Comparison of ENCODE assay signal across 17 cellular contexts in the genomic region with DNA sequence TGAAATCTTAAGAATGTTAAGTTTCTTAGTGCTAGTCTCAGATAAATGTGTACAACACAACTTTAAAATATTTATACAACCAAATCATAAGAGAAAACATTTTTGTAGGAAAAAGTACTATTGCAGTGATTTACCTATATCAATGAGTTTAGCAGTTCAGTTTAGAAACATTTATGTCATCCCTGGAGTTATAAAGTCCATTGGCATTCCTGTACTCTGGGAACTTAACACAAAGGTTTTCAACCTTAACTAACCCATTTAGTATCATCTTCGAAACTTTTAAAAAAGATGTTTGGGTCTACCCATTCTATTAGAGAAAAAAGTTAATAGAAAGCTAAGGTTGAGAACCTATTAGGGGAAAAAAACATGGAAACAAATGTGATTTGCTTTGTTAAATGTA. TPM values are rescaled to one million over a fixed set of nuclear protein-coding genes. Genes with fewer than 3 reads are reported as not detected.
DNase-seq lines count a peak whose midpoint lies in the region; ATAC-seq, FAIRE-seq and TF ChIP-seq lines count a peak whose summit lies in the region.
"Had no signal": no experiment of that assay in that cellular context is flagged by ENCODE, and none has a peak within 500 bp of the region (broad histone marks: within the 10 kb centered on the region; RNA-seq: fewer than 3 reads in every experiment).

No MANE protein-coding gene starts in this region.

- CTCF ChIA-PET in A549 (lab: Yijun Ruan, JAX), result interaction anchor here (1.2 kb wide), 1 partner anchor 47 kb away, joined by 3 read pairs; no protein-coding TSS in a partner anchor
- CTCF ChIA-PET in GM12878 (lab: Yijun Ruan, JAX), result interaction anchor here (0.7 to 3.8 kb wide), 4 partner anchors 11 to 196 kb away, joined by 3 to 39 read pairs (median 8); partner anchors contain the start of gene AFTPH

- TF ChIP-seq CTCF in A549 (IDR thresholded peaks at IDR 0.05), result no peak
- TF ChIP-seq CTCF in D721Med (IDR thresholded peaks at IDR 0.05; ENCODE audit: insufficient read depth, missing control alignments), result no peak
- TF ChIP-seq CTCF in OCI-LY3 (IDR thresholded peaks at IDR 0.05; ENCODE audit: low read depth, low read length), result no peak
- TF ChIP-seq CTCF in GM12878 (IDR thresholded peaks at IDR 0.05 in 2 of 3, conservative IDR thresholded peaks at IDR 0.05 in 1 of 3; ENCODE audit: control insufficient read depth in 2 of 3, extremely low read depth in 1 of 3, insufficient read depth in 1 of 3, low read depth in 3 of 3, low read length in 3 of 3), result no peak

- H3K79me2 ChIP-seq in OCI-LY3 (ENCODE audit: low read length), result peaks cover 100% of the 10 kb centered on the region
- H3K79me2 ChIP-seq in GM12878 (ENCODE audit: control insufficient read depth, insufficient read depth, low read length), result peaks cover 99% of the 10 kb centered on the region

- no peaks in the 10 kb centered on the region for H3K27me3 ChIP-seq in OCI-LY3 (ENCODE audit: low read depth, low read length)
- no peaks in the 10 kb centered on the region for H3K27me3 ChIP-seq in GM12878 (replicated peaks in 1 of 2; ENCODE audit: control insufficient read depth in 2 of 2, insufficient read depth in 2 of 2, low read length in 1 of 2)
- H3K27me3 ChIP-seq: BLaER1 had no signal

- H3K36me3 Mint-ChIP-seq in stimulated activated memory B cell treated with anti-CD40 and anti-IgM and Interleukin-4, amounts not matched to agents 10 μg/mL and 1 μg/mL and 100 μg/mL, for 72 hours, result peaks cover 17% of the 10 kb centered on the region

- POLR2A ChIA-PET in A549 (lab: Yijun Ruan, JAX), result no interaction called here
- POLR2A ChIA-PET in GM12878 (lab: Charles Lee), result interaction anchor here (0.6 to 1.1 kb wide), 3 partner anchors 52 to 393 kb away, joined by 3 to 7 read pairs (median 4); no protein-coding TSS in a partner anchor

- no TSS peak for BruUV-seq in GM12878 (replicated peaks; lab: Mats Ljungman, UMichigan)

- H3K4me3 ChIP-seq in A549 (no peak overlapping the region), OCI-LY3 (ENCODE audit: low read length) (no peak overlapping the region), GM12878 (peak overlapping the region; percentile 18; the same call in 1 of the 2 replicates)
- H3K4me3 ChIP-seq: BLaER1, GM23338 had no signal

- H3K27ac ChIP-seq in A549 (no peak overlapping the region), OCI-LY3 (ENCODE audit: low read length) (no peak overlapping the region), GM12878 (ENCODE audit: control insufficient read depth, insufficient read depth) (peak overlapping the region; percentile 7)
- H3K27ac ChIP-seq: BLaER1 had no signal

- H3K4me3 Mint-ChIP-seq in stimulated activated memory B cell treated with anti-CD40 and anti-IgM and Interleukin-4, amounts not matched to agents 10 μg/mL and 1 μg/mL and 100 μg/mL, for 72 hours, result no peak overlapping the region
- H3K4me3 Mint-ChIP-seq: GM23338, HFFc6 had no signal

- H3K9me3 ChIP-seq in A549 (no peaks in the 10 kb centered on the region), OCI-LY3 (ENCODE audit: insufficient read depth, low read length) (no peaks in the 10 kb centered on the region), GM12878 (replicated peaks; ENCODE audit: control insufficient read depth, insufficient read depth, low read length) (no peaks in the 10 kb centered on the region; the same call in 2 of the 3 replicates)
- H3K9me3 ChIP-seq: BLaER1 had no signal

- in situ Hi-C loops in GM12878 (cut with MboI), result no loop called here

- 92% methylated on average over 1 of the region's 1 CpG for WGBS in A549 (ENCODE audit: missing lambda C conversion rate)
- 88% methylated on average over 1 of the region's 1 CpG for WGBS in GM12878 (ENCODE audit: insufficient coverage, insufficient replicate concordance, low lambda C conversion rate, missing lambda C conversion rate)

- no peaks in the 10 kb centered on the region for H3K9me3 Mint-ChIP-seq in stimulated activated memory B cell treated with anti-CD40 and anti-IgM and Interleukin-4, amounts not matched to agents 10 μg/mL and 1 μg/mL and 100 μg/mL, for 72 hours
- H3K9me3 Mint-ChIP-seq: CD14-positive monocyte; CD4-positive, alpha-beta memory T cell; GM23338; HFFc6 had no signal

- TF ChIP-seq RAD21 in A549 (conservative IDR thresholded peaks at IDR 0.05 in 1 of 2, IDR thresholded peaks at IDR 0.05 in 1 of 2) (no peak), GM12878 (IDR thresholded peaks at IDR 0.05; ENCODE audit: insufficient read depth, low read depth, low read length) (no peak)

- intact Hi-C loops in GM12878 (cut with micrococcal nuclease; ENCODE audit: unreplicated experiment), result no loop called here

- SMC1A ChIA-PET in GM12878 (lab: Charles Lee; ENCODE audit: uncharacterized antibody, unreplicated experiment), result interaction anchor here (0.7 to 3.7 kb wide), 3 partner anchors 11 to 67 kb away, joined by 3 to 29 read pairs (median 5); partner anchors contain the start of gene AFTPH

- H3K4me1 ChIP-seq in A549 (peaks cover 50% of the 10 kb centered on the region), OCI-LY3 (ENCODE audit: low read length) (peaks cover 68% of the 10 kb centered on the region), GM12878 (ENCODE audit: control insufficient read depth, insufficient read depth, low read length) (peaks cover 46% of the 10 kb centered on the region)

- H3K9ac ChIP-seq in OCI-LY3 (ENCODE audit: low read length), result no peak overlapping the region
- H3K9ac ChIP-seq in GM12878 (ENCODE audit: control insufficient read depth, insufficient read depth, low read length), result no peak overlapping the region
- H3K9ac ChIP-seq: BLaER1 had no signal

- no peak overlapping the region for H3K27ac Mint-ChIP-seq in stimulated activated memory B cell treated with anti-CD40 and anti-IgM and Interleukin-4, amounts not matched to agents 10 μg/mL and 1 μg/mL and 100 μg/mL, for 72 hours
- H3K27ac Mint-ChIP-seq: GM23338, HFFc6 had no signal

- H3K36me3 ChIP-seq in OCI-LY3 (replicated peaks; ENCODE audit: low read depth, low read length) (peaks cover 6% of the 10 kb centered on the region), GM12878 (ENCODE audit: control insufficient read depth in 2 of 2, insufficient read depth in 2 of 2, low read length in 1 of 2) (peaks cover 0 to 5% of the 10 kb centered on the region in 2 experiments; a peak in 1 of 4 replicates)
- H3K36me3 ChIP-seq: BLaER1 had no signal

- peaks cover 91% of the 10 kb centered on the region for H4K20me1 ChIP-seq in OCI-LY3 (ENCODE audit: insufficient read depth, low read length)
- H4K20me1 ChIP-seq in GM12878 (ENCODE audit: control insufficient read depth, insufficient read depth), result no peaks in the 10 kb centered on the region

- H2AFZ ChIP-seq in OCI-LY3 (ENCODE audit: low read depth, low read length), result no peak overlapping the region
- H2AFZ ChIP-seq in GM12878 (ENCODE audit: control insufficient read depth, low read depth, low read length), result no peak overlapping the region
- H2AFZ ChIP-seq: GM23338 had no signal

- ATAC-seq in A549 (no peak), GM12878 (no peak), GM21360 (IDR thresholded peaks at IDR 0.05; ENCODE audit: unreplicated experiment) (no peak)
- ATAC-seq in stimulated activated memory B cell treated with anti-CD40 and anti-IgM and Interleukin-4, amounts not matched to agents 10 μg/mL and 1 μg/mL and 100 μg/mL, for 72 hours, result no peak
- ATAC-seq: GM23338, HCT116 had no signal

- peaks cover 60% of the 10 kb centered on the region for H3K4me1 Mint-ChIP-seq in stimulated activated memory B cell treated with anti-CD40 and anti-IgM and Interleukin-4, amounts not matched to agents 10 μg/mL and 1 μg/mL and 100 μg/mL, for 72 hours

- DNase-seq in A549 (ENCODE audit: low read depth in 1 of 2, low spot score in 1 of 2) (no peak), D721Med (ENCODE audit: insufficient read length, low spot score) (no peak), GM12878 (ENCODE audit: low read depth, low spot score) (no peak)
- DNase-seq in stimulated activated CD4-positive, alpha-beta T cell treated with anti-CD3 and anti-CD28 coated beads, Interleukin-1b, Interleukin-23, amount 100 ng/mL, for 48 hours, result no peak
- DNase-seq: CD4-positive, alpha-beta memory T cell; DMS79 treated with DMSO at 0.1 percent for 48 hours; GF-D8; HFFc6; KG1 had no signal

- H3K4me2 ChIP-seq in A549 (no peak overlapping the region), OCI-LY3 (ENCODE audit: low read length) (peak overlapping the region; percentile 67), GM12878 (ENCODE audit: control insufficient read depth, insufficient read depth) (peak overlapping the region; percentile 49)
- H3K4me2 ChIP-seq: BLaER1, GM23338 had no signal

- FAIRE-seq in A549 (lab: Jason Lieb, UNC), result peak; percentile 65
- FAIRE-seq in D721Med (lab: Jason Lieb, UNC), result peak; percentile 11
- no peak for FAIRE-seq in GM12878 (lab: Jason Lieb, UNC)
- FAIRE-seq: H54 had no signal

- no peaks in the 10 kb centered on the region for H3K27me3 Mint-ChIP-seq in stimulated activated memory B cell treated with anti-CD40 and anti-IgM and Interleukin-4, amounts not matched to agents 10 μg/mL and 1 μg/mL and 100 μg/mL, for 72 hours
- H3K27me3 Mint-ChIP-seq: CD4-positive, alpha-beta memory T cell had no signal

- TF ChIP-seq POLR2A in A549 (IDR thresholded peaks at IDR 0.05; ENCODE audit: low read length) (no peak), GM12878 (IDR thresholded peaks at IDR 0.05; ENCODE audit: low read depth, low read length) (no peak)

- no peak for TF ChIP-seq EP300 in A549 (IDR thresholded peaks at IDR 0.05)
- no peak for TF ChIP-seq EP300 in GM12878 (IDR thresholded peaks at IDR 0.05; ENCODE audit: borderline replicate concordance in 1 of 2, control insufficient read depth in 1 of 2, low read depth in 2 of 2, low read length in 2 of 2)

- RAD21 ChIA-PET in GM12878 (lab: Charles Lee; ENCODE audit: unreplicated experiment), result interaction anchor here (1.6 to 5.0 kb wide), 2 partner anchors 11 to 205 kb away, joined by 3 to 48 read pairs; partner anchors contain the start of gene AFTPH

RNA-seq across cellular contexts. Expression of gene AFTPH, which starts 10.9 kb away (rescaled TPM):
- polyA plus RNA-seq in A549 (2011; rRNA removed) (51.4 and 56.6 TPM in 2 replicates), A549 (2017; fragmentation: RNase III; extraction: RNeasy Plus Mini Kit Qiagen cat#74134 plus additional on column Dnase treatment) (22.3 to 24.0 TPM (median 23.7 TPM) in 3 replicates), GM12878 (2011; rRNA removed) (63.5 and 86.7 TPM in 2 replicates), GM12878 (2014; fragmentation: Illumina TruSeq; extraction: Trizol) (59.5 and 87.1 TPM in 2 replicates), GM12878 (2014; fragmentation: Nextera tagmentation; extraction: Ambion mirVana) (10 to 100 TPM; 25.6 to 38.7 TPM), GM12878 (2014; rRNA removed) (34.1 and 39.0 TPM in 2 replicates), GM12878 (2016; fragmentation: Nextera tagmentation; extraction: Ambion mirVana) (10 to 100 TPM; 29.9 to 33.3 TPM)
- 9.9 and 10.6 TPM in 2 replicates for polyA plus RNA-seq in A549 (2012; cell fraction: cytosol; rRNA removed)
- polyA plus RNA-seq in A549 (2012; cell fraction: nucleus; rRNA removed), result 3.7 and 4.8 TPM in 2 replicates
- polyA minus RNA-seq in A549 (2011; rRNA and poly(A)+ RNA removed), result 17.2 and 21.3 TPM in 2 replicates
- total RNA-seq in GM12878 (2013; cell fraction: nucleolus; rRNA removed), result 106 and 111 TPM in 2 replicates
- total RNA-seq in GM12878 (2014; rRNA removed) (51.3 and 60.1 TPM in 2 replicates), GM12878 (2014; rRNA removed; fragmentation: Illumina TruSeq; extraction: Trizol) (77.3 and 79.8 TPM in 2 replicates), GM12878 (2021) (37.9 and 40.0 TPM in 2 replicates)
- polyA plus RNA-seq in GM12878 (2011; ENCODE audit: low read depth), result 32.0 TPM
- polyA plus RNA-seq in GM12878 (2011; cell fraction: cytosol; rRNA removed), result 30.5 and 37.4 TPM in 2 replicates
- 27.5 and 29.9 TPM in 2 replicates for polyA plus RNA-seq in GM12878 (2011; cell fraction: nucleus; rRNA removed)
- polyA plus RNA-seq in GM12878 (2012), result 54.8 and 55.7 TPM in 2 replicates
- polyA minus RNA-seq in GM12878 (2011; rRNA and poly(A)+ RNA removed), result 47.8 and 54.3 TPM in 2 replicates
- polyA minus RNA-seq in GM12878 (2011; cell fraction: cytosol; rRNA and poly(A)+ RNA removed), result 16.6 and 23.3 TPM in 2 replicates
- 22.0 and 25.4 TPM in 2 replicates for polyA minus RNA-seq in GM12878 (2011; cell fraction: nucleus; rRNA and poly(A)+ RNA removed)
